In genomic region chr12:110668480-110669192, GRCh38 we compare ENCODE assay signal across 13 cellular contexts. TPM values are rescaled to one million over a fixed set of nuclear protein-coding genes. Genes with fewer than 3 reads are reported as not detected.
DNase-seq lines count a peak whose midpoint lies in the region; ATAC-seq and TF ChIP-seq lines count a peak whose summit lies in the region.
"Had no signal": no experiment of that assay in that cellular context is flagged by ENCODE, and none has a peak within 500 bp of the region (broad histone marks: within the 10 kb centered on the region; RNA-seq: fewer than 3 reads in every experiment).

No MANE protein-coding gene starts in this region.

- H3K9me3 Mint-ChIP-seq in activated CD4-positive, alpha-beta T cell treated with anti-CD3 and anti-CD28 coated beads for 36 hours (ENCODE audit: low read depth), result peaks cover 12% of the 10 kb centered on the region
- peaks cover 3% of the 10 kb centered on the region for H3K9me3 Mint-ChIP-seq in activated B cell treated with CpG ODN at 0.5 μM for 24 hours

- peak overlapping the region; percentile 81 for H3K27ac Mint-ChIP-seq in activated CD4-positive, alpha-beta T cell treated with anti-CD3 and anti-CD28 coated beads for 36 hours
- H3K27ac Mint-ChIP-seq in activated B cell treated with CpG ODN at 0.5 μM for 24 hours, result peak overlapping the region; percentile 94

- POLR2A ChIA-PET in activated CD4-positive, alpha-beta T cell treated with anti-CD3 and anti-CD28 coated beads for 36 hours (lab: Charles Lee), result interaction anchor here (0.6 kb wide), 1 partner anchor 26 kb away, joined by 3 read pairs; no protein-coding TSS in a partner anchor
- POLR2A ChIA-PET in activated B cell treated with CpG ODN at 0.5 μM for 24 hours (lab: Charles Lee), result interaction anchor here (0.6 to 4.4 kb wide), 16 partner anchors 9 to 212 kb away, joined by 3 to 30 read pairs (median 7); partner anchors contain the start of genes HVCN1 and TCTN1

- DNase-seq in activated CD4-positive, alpha-beta T cell treated with anti-CD3 and anti-CD28 coated beads for 36 hours, result no peak
- no peak for DNase-seq in activated CD4-positive, alpha-beta T cell treated with anti-CD3 and anti-CD28 coated beads, Interleukin-2, amount 50 U/mL, for 4 hours
- DNase-seq in activated B cell treated with CpG ODN at 0.5 μM for 24 hours, result no peak
- DNase-seq in NCI-H2196 treated with DMSO at 0.1 percent for 48 hours (lab: John Stamatoyannopoulos, UW; ENCODE audit: unreplicated experiment), result no peak
- DNase-seq in central memory CD4-positive, alpha-beta T cell, result no peak
- DNase-seq: body of pancreas, left cardiac atrium, small intestine, transverse colon had no signal

- H3K4me3 ChIP-seq in rectal smooth muscle tissue (ENCODE audit: low read length), result peak overlapping the region; percentile 6
- H3K4me3 ChIP-seq: body of pancreas, transverse colon had no signal

- no peaks in the 10 kb centered on the region for H3K27me3 Mint-ChIP-seq in activated CD4-positive, alpha-beta T cell treated with anti-CD3 and anti-CD28 coated beads for 36 hours
- H3K27me3 Mint-ChIP-seq in activated B cell treated with CpG ODN at 0.5 μM for 24 hours, result no peaks in the 10 kb centered on the region

- H3K36me3 ChIP-seq in rectal smooth muscle tissue (ENCODE audit: control insufficient read depth, insufficient read depth, low read length), result no peaks in the 10 kb centered on the region

- ATAC-seq in activated CD4-positive, alpha-beta T cell treated with anti-CD3 and anti-CD28 coated beads for 36 hours, result no peak
- ATAC-seq in GM21717 (IDR thresholded peaks at IDR 0.05; ENCODE audit: unreplicated experiment) (peak; percentile 1), activated B cell treated with CpG ODN at 0.5 μM for 24 hours (ENCODE audit: low read depth) (peak; percentile 6), GM18502 (IDR thresholded peaks at IDR 0.05; ENCODE audit: poor library complexity, unreplicated experiment) (no peak)
- ATAC-seq: body of pancreas, left cardiac atrium had no signal

- no peak overlapping the region for H3K27ac ChIP-seq in rectal smooth muscle tissue (ENCODE audit: low read depth, low read length)
- H3K27ac ChIP-seq: body of pancreas had no signal

- H3K27me3 ChIP-seq in rectal smooth muscle tissue (ENCODE audit: control insufficient read depth, insufficient read depth, low read length), result no peaks in the 10 kb centered on the region
- H3K27me3 ChIP-seq: body of pancreas, transverse colon had no signal

- no peak for TF ChIP-seq CTCF in activated B cell treated with CpG ODN at 0.5 μM for 24 hours (IDR thresholded peaks at IDR 0.05)

- no peaks in the 10 kb centered on the region for H3K4me1 ChIP-seq in rectal smooth muscle tissue (ENCODE audit: control insufficient read depth, insufficient read depth, low read length)
- H3K4me1 ChIP-seq: body of pancreas, transverse colon had no signal

- peaks cover 26% of the 10 kb centered on the region for H3K36me3 Mint-ChIP-seq in activated CD4-positive, alpha-beta T cell treated with anti-CD3 and anti-CD28 coated beads for 36 hours (ENCODE audit: low read depth)
- H3K36me3 Mint-ChIP-seq in activated B cell treated with CpG ODN at 0.5 μM for 24 hours (ENCODE audit: low read depth), result peaks cover 75% of the 10 kb centered on the region

- CTCF ChIA-PET in activated CD4-positive, alpha-beta T cell treated with anti-CD3 and anti-CD28 coated beads for 36 hours (lab: Charles Lee), result interaction anchor here (0.6 to 1.5 kb wide), 3 partner anchors 22 to 45 kb away, joined by 3 read pairs; no protein-coding TSS in a partner anchor
- CTCF ChIA-PET in activated B cell treated with CpG ODN at 0.5 μM for 24 hours (lab: Charles Lee), result interaction anchor here (1.3 to 2.5 kb wide), 3 partner anchors 49 to 219 kb away, joined by 4 to 9 read pairs (median 6); partner anchors contain the start of gene ARPC3

- no peak overlapping the region for H3K4me3 Mint-ChIP-seq in activated CD4-positive, alpha-beta T cell treated with anti-CD3 and anti-CD28 coated beads for 36 hours
- peak overlapping the region; percentile 78 for H3K4me3 Mint-ChIP-seq in activated B cell treated with CpG ODN at 0.5 μM for 24 hours

- intact Hi-C loops in activated CD4-positive, alpha-beta T cell treated with anti-CD3 and anti-CD28 coated beads for 36 hours (cut with DNase I, micrococcal nuclease), result no loop called here
- intact Hi-C loops in activated B cell treated with CpG ODN at 0.5 μM for 24 hours (cut with micrococcal nuclease), result loop anchor here (1.0 to 2.0 kb wide), 3 partner anchors 7 to 48 kb away; no protein-coding TSS in a partner anchor

- no peak overlapping the region for H3K9ac ChIP-seq in rectal smooth muscle tissue (ENCODE audit: low read length)

- peaks cover 27% of the 10 kb centered on the region for H3K4me1 Mint-ChIP-seq in activated CD4-positive, alpha-beta T cell treated with anti-CD3 and anti-CD28 coated beads for 36 hours
- peaks cover 95% of the 10 kb centered on the region for H3K4me1 Mint-ChIP-seq in activated B cell treated with CpG ODN at 0.5 μM for 24 hours

RNA-seq across cellular contexts. Expression of gene HVCN1, which starts 20.3 kb away (rescaled TPM):
- 1 to 10 TPM; 4.4 to 4.7 TPM for total RNA-seq in activated CD4-positive, alpha-beta T cell treated with anti-CD3 and anti-CD28 coated beads for 36 hours
- 80.7 and 83.9 TPM in 2 replicates for total RNA-seq in activated B cell treated with CpG ODN at 0.5 μM for 24 hours
- total RNA-seq: HT-29 had no signal

RNA-seq across cellular contexts. Expression of gene TCTN1, which starts 54.7 kb away (rescaled TPM):
- total RNA-seq in activated CD4-positive, alpha-beta T cell treated with anti-CD3 and anti-CD28 coated beads for 36 hours, result 1 to 10 TPM; 7.2 to 7.3 TPM
- 22.4 and 29.5 TPM in 2 replicates for total RNA-seq in activated B cell treated with CpG ODN at 0.5 μM for 24 hours

Comparison
In these comparisons a context has a peak if more than half of its experiments do, and no peak if none do; other contexts are left out.
1. ATAC-seq: peak in GM21717 (single experiment) and activated B cell treated with CpG ODN at 0.5 μM for 24 hours (single experiment); none in activated CD4-positive, alpha-beta T cell treated with anti-CD3 and anti-CD28 coated beads for 36 hours (single experiment) and GM18502 (single experiment).
2. RNA of gene HVCN1, which starts 20.3 kb away (total RNA-seq): 80.7 to 83.9 TPM in activated B cell treated with CpG ODN at 0.5 μM for 24 hours; 4.4 to 4.7 TPM in activated CD4-positive, alpha-beta T cell treated with anti-CD3 and anti-CD28 coated beads for 36 hours; every median in the first group is over 10 times any median in the second.